In the genomic region with DNA sequence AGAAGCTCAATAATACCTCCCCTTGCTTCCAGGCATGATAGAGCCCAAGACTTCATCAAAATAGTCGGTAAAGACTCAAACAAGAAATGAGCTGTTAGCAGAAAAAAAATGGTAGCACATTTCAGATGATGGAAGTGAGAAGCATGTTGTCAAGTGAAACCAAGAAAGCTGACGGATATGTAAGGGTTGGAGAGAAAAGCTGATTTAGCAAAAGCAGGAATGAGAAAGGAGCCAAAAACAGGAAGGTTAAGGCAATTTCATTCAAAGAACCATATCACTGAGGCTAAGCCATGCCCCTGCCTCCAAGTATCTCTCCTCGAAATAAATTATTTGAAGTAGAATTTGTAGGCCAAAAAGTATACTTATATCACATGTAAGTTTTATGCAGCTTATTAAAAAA, we compare ENCODE assay signal across 22 cellular contexts.
DNase-seq lines count a peak whose midpoint lies in the region; ATAC-seq, FAIRE-seq and TF ChIP-seq lines count a peak whose summit lies in the region.
"Had no signal": no experiment of that assay in that cellular context is flagged by ENCODE, and none has a peak within 500 bp of the region (broad histone marks: within the 10 kb centered on the region; RNA-seq: fewer than 3 reads in every experiment).

No MANE protein-coding gene starts in this region.

- H2AK9ac ChIP-seq in IMR-90 (replicated peaks; ENCODE audit: low read depth, low read length, poor library complexity), result no peak overlapping the region

- no peak overlapping the region for H3K27ac Mint-ChIP-seq in astrocyte (ENCODE audit: unreplicated experiment)
- H3K27ac Mint-ChIP-seq: B cell; CD4-positive, alpha-beta T cell; CD8-positive, alpha-beta T cell had no signal

- 92% methylated on average over 3 of the region's 3 CpGs for WGBS in A549 (ENCODE audit: missing lambda C conversion rate)
- whole genome bisulfite sequencing in IMR-90 (ENCODE audit: extremely low coverage in 2 of 2, insufficient read length in 1 of 2), 2 experiments, result no CpG with 5 or more reads among the region's 3 CpGs
- WGBS in mesendoderm (ENCODE audit: extremely low coverage, insufficient coverage, low lambda C conversion rate), result no CpG with 5 or more reads among the region's 3 CpGs

- H3K27ac ChIP-seq in A549 (no peak overlapping the region), IMR-90 (ENCODE audit: insufficient read depth, low read length) (no peak overlapping the region), astrocyte (ENCODE audit: low read depth, low read length) (no peak overlapping the region), mesendoderm (ENCODE audit: low read depth, low read length) (no peak overlapping the region)
- H3K27ac ChIP-seq: BLaER1 treated with 17β-estradiol and CSF1 and Interleukin-3, amounts not matched to agents 10 nM and 100 nM; C4-2B had no signal

- no peak overlapping the region for H3K23ac ChIP-seq in IMR-90 (ENCODE audit: low read depth, low read length)
- peak overlapping the region; percentile 69 for H3K23ac ChIP-seq in mesendoderm (ENCODE audit: low read length)

- no peaks in the 10 kb centered on the region for H3K27me3 Mint-ChIP-seq in astrocyte (ENCODE audit: low read depth, unreplicated experiment)
- H3K27me3 Mint-ChIP-seq: B cell; CD4-positive, alpha-beta T cell had no signal

- H4K8ac ChIP-seq in IMR-90 (ENCODE audit: low read depth in 2 of 2, low read length in 2 of 2), result no peak overlapping the region
- H4K8ac ChIP-seq in mesendoderm (ENCODE audit: low read depth, low read length), result no peak overlapping the region

- H3K79me2 ChIP-seq in astrocyte (ENCODE audit: insufficient read depth, low read length) (no peaks in the 10 kb centered on the region), mesendoderm (ENCODE audit: control insufficient read depth, insufficient read depth, low read length) (no peaks in the 10 kb centered on the region)

- H3K14ac ChIP-seq in IMR-90 (replicated peaks; ENCODE audit: low read depth, low read length), result 0 out of 2 replicates have a peak overlapping the region, but pooled peaks have one; percentile 45

- no TSS peak for BruUV-seq in IMR-90 (replicated peaks; lab: Mats Ljungman, UMichigan)

- H3K9ac ChIP-seq in IMR-90 (ENCODE audit: low read depth, low read length) (no peak overlapping the region), astrocyte (ENCODE audit: low read length) (no peak overlapping the region), mesendoderm (ENCODE audit: low read length) (no peak overlapping the region)
- H3K9ac ChIP-seq: BLaER1 treated with 17β-estradiol and CSF1 and Interleukin-3, amounts not matched to agents 10 nM and 100 nM had no signal

- H3K9me3 Mint-ChIP-seq in astrocyte (ENCODE audit: unreplicated experiment), result peaks cover 3% of the 10 kb centered on the region

- H4K5ac ChIP-seq in IMR-90 (ENCODE audit: low read depth, low read length) (no peak overlapping the region), mesendoderm (ENCODE audit: low read length) (no peak overlapping the region)

- in situ Hi-C loops in IMR-90 (cut with MboI; ENCODE audit: low sequenced_read_pairs), result no loop called here

- no peak overlapping the region for H3K56ac ChIP-seq in IMR-90 (ENCODE audit: extremely low read depth, insufficient read depth, low read length)
- H3K56ac ChIP-seq in mesendoderm (ENCODE audit: low read length), result no peak overlapping the region

- H3K9me1 ChIP-seq in IMR-90 (ENCODE audit: insufficient read depth, low read length), result peaks cover 2% of the 10 kb centered on the region; the same call in 1 of the 2 replicates

- H2BK20ac ChIP-seq in IMR-90 (ENCODE audit: low read depth, low read length), result no peak overlapping the region

- no peak overlapping the region for H3K4me3 Mint-ChIP-seq in astrocyte (ENCODE audit: unreplicated experiment)
- H3K4me3 Mint-ChIP-seq: B cell; CD4-positive, alpha-beta T cell; CD8-positive, alpha-beta T cell had no signal

- POLR2A ChIA-PET in A549 (lab: Yijun Ruan, JAX), result no interaction called here
- POLR2A ChIA-PET in IMR-90 (lab: Charles Lee; ENCODE audit: unreplicated experiment), result interaction anchor here (0.6 kb wide), 1 partner anchor 809 kb away, joined by 3 read pairs; no protein-coding TSS in a partner anchor

- dilution Hi-C loops in IMR-90 (cut with HindIII; ENCODE audit: low sequenced_read_pairs, unreplicated experiment), result no loop called here

- H2BK120ac ChIP-seq in IMR-90 (ENCODE audit: low read depth, low read length), result no peak overlapping the region
- no peak overlapping the region for H2BK120ac ChIP-seq in mesendoderm (ENCODE audit: low read depth, low read length)

- no peak for ATAC-seq in A549
- no peak for ATAC-seq in IMR-90 (ENCODE audit: low read depth)
- ATAC-seq: CD8-positive, alpha-beta T cell had no signal

- H3K9me3 ChIP-seq in A549 (0 out of 3 replicates have a peak, but pooled peaks cover 2% of the 10 kb centered on the region), IMR-90 (ENCODE audit: control insufficient read depth, insufficient read depth, low read length) (peaks cover 2% of the 10 kb centered on the region), astrocyte (ENCODE audit: insufficient read depth, low read depth, low read length) (no peaks in the 10 kb centered on the region)
- H3K9me3 ChIP-seq: Caco-2 had no signal

- no peak for FAIRE-seq in A549 (lab: Jason Lieb, UNC)
- peak; percentile 29 for FAIRE-seq in astrocyte (lab: Jason Lieb, UNC)
- FAIRE-seq: A204.1, G401.6, GM12891, GM19239 had no signal

- H3K36me3 ChIP-seq in IMR-90 (ENCODE audit: control insufficient read depth, insufficient read depth, low read length) (0 out of 2 replicates have a peak, but pooled peaks cover 1% of the 10 kb centered on the region), astrocyte (ENCODE audit: insufficient read depth, low read length) (no peaks in the 10 kb centered on the region), mesendoderm (ENCODE audit: control insufficient read depth, insufficient read depth, low read length) (no peaks in the 10 kb centered on the region)

- H4K20me1 ChIP-seq in IMR-90 (ENCODE audit: insufficient read depth, low read length) (no peaks in the 10 kb centered on the region), astrocyte (ENCODE audit: insufficient read depth, low read length) (peaks cover 4% of the 10 kb centered on the region)
- H4K20me1 ChIP-seq: BLaER1 treated with 17β-estradiol and CSF1 and Interleukin-3, amounts not matched to agents 10 nM and 100 nM had no signal

- H3K27me3 ChIP-seq in IMR-90 (ENCODE audit: control insufficient read depth, insufficient read depth, low read length) (no peaks in the 10 kb centered on the region), astrocyte (ENCODE audit: insufficient read depth, low read length) (no peaks in the 10 kb centered on the region), mesendoderm (ENCODE audit: insufficient read depth, low read length, poor library complexity) (no peaks in the 10 kb centered on the region)
- H3K27me3 ChIP-seq: BLaER1 treated with 17β-estradiol and CSF1 and Interleukin-3, amounts not matched to agents 10 nM and 100 nM had no signal

- H3K4me1 ChIP-seq in A549 (peaks cover 20% of the 10 kb centered on the region), IMR-90 (ENCODE audit: control insufficient read depth, insufficient read depth, low read length) (peaks cover 4% of the 10 kb centered on the region), astrocyte (ENCODE audit: insufficient read depth, low read length) (no peaks in the 10 kb centered on the region), mesendoderm (ENCODE audit: control insufficient read depth, low read depth, low read length) (no peaks in the 10 kb centered on the region)
- H3K4me1 ChIP-seq: BLaER1 treated with 17β-estradiol and CSF1 and Interleukin-3, amounts not matched to agents 10 nM and 100 nM had no signal

- TF ChIP-seq EP300 in A549 (IDR thresholded peaks at IDR 0.05), result no peak

- H2BK15ac ChIP-seq in IMR-90 (ENCODE audit: low read depth, low read length), result no peak overlapping the region
- no peak overlapping the region for H2BK15ac ChIP-seq in mesendoderm (replicated peaks; ENCODE audit: low read depth)

- H3K79me1 ChIP-seq in IMR-90 (ENCODE audit: low read depth in 1 of 2, low read length in 2 of 2), result peaks cover 3 to 11% of the 10 kb centered on the region in 2 experiments; a peak in 3 of 4 replicates
- no peaks in the 10 kb centered on the region for H3K79me1 ChIP-seq in mesendoderm (ENCODE audit: low read length)

- H2AFZ ChIP-seq in IMR-90 (replicated peaks; ENCODE audit: low read length, poor library complexity), result no peak overlapping the region
- H2AFZ ChIP-seq in astrocyte (ENCODE audit: low read depth, low read length), result no peak overlapping the region

- TF ChIP-seq RAD21 in A549 (conservative IDR thresholded peaks at IDR 0.05 in 1 of 2, IDR thresholded peaks at IDR 0.05 in 1 of 2), result no peak
- no peak for TF ChIP-seq RAD21 in IMR-90 (IDR thresholded peaks at IDR 0.05; ENCODE audit: low read length)

- TF ChIP-seq POLR2A in A549 (IDR thresholded peaks at IDR 0.05; ENCODE audit: low read length), result no peak
- TF ChIP-seq POLR2A in IMR-90 (IDR thresholded peaks at IDR 0.05; ENCODE audit: low read depth, low read length), result no peak

- H2AK5ac ChIP-seq in IMR-90 (ENCODE audit: low read depth, low read length) (no peak overlapping the region), mesendoderm (ENCODE audit: low read length) (no peak overlapping the region)

- CTCF ChIA-PET in A549 (lab: Yijun Ruan, JAX) (no interaction called here), IMR-90 (lab: Yijun Ruan, JAX) (no interaction called here)

- intact Hi-C loops in IMR-90 (cut with micrococcal nuclease), result no loop called here

- no peak overlapping the region; the same call in 1 of the 2 replicates for H3K18ac ChIP-seq in IMR-90 (ENCODE audit: low read depth, low read length)
- no peak overlapping the region for H3K18ac ChIP-seq in mesendoderm (ENCODE audit: low read length)

- no peak overlapping the region for H2BK5ac ChIP-seq in IMR-90 (ENCODE audit: low read depth, low read length, poor library complexity, severe bottlenecking)
- no peak overlapping the region for H2BK5ac ChIP-seq in mesendoderm (ENCODE audit: low read length)

- H3K36me3 Mint-ChIP-seq in astrocyte (ENCODE audit: low read depth, unreplicated experiment), result peaks cover 6% of the 10 kb centered on the region

- H3K4ac ChIP-seq in IMR-90 (ENCODE audit: low read depth, low read length) (no peak overlapping the region), mesendoderm (ENCODE audit: low read depth, low read length) (no peak overlapping the region)

- no peak for DNase-seq in A549 (ENCODE audit: low read depth in 1 of 2, low spot score in 1 of 2)
- DNase-seq in IMR-90, result no peak
- DNase-seq in astrocyte (ENCODE audit: low read depth), result no peak
- DNase-seq in mesendoderm, result no peak
- no peak for DNase-seq in amniotic stem cell (lab: John Stamatoyannopoulos, UW)
- DNase-seq in activated CD4-positive, alpha-beta T cell treated with anti-CD3 and anti-CD28 coated beads for 4 hours, result no peak
- DNase-seq in UCSD-AML1 (lab: John Stamatoyannopoulos, UW; ENCODE audit: unreplicated experiment), result no peak
- DNase-seq: 8988T; AML-193; Caco-2; Calu3; CD4-positive, alpha-beta T cell; CD8-positive, alpha-beta T cell; DMS79 treated with DMSO at 0.1 percent for 48 hours; GF-D8 had no signal

- TF ChIP-seq CTCF in A549 (IDR thresholded peaks at IDR 0.05) (no peak), IMR-90 (conservative IDR thresholded peaks at IDR 0.05; ENCODE audit: low read depth, low read length) (no peak), astrocyte (IDR thresholded peaks at IDR 0.05; ENCODE audit: insufficient read depth, low read depth, low read length) (no peak)

- H4K91ac ChIP-seq in IMR-90 (ENCODE audit: insufficient read depth, low read depth, low read length), result no peak overlapping the region

- no peak overlapping the region for H3K4me3 ChIP-seq in A549
- no peak overlapping the region for H3K4me3 ChIP-seq in IMR-90 (ENCODE audit: insufficient read depth, low read depth, low read length)
- H3K4me3 ChIP-seq in astrocyte (ENCODE audit: insufficient read depth, low read depth, low read length), result no peak overlapping the region
- no peak overlapping the region for H3K4me3 ChIP-seq in mesendoderm (ENCODE audit: low read length)
- H3K4me3 ChIP-seq: BLaER1 treated with 17β-estradiol and CSF1 and Interleukin-3, amounts not matched to agents 10 nM and 100 nM had no signal

- H3K4me1 Mint-ChIP-seq in astrocyte (ENCODE audit: low read depth, unreplicated experiment), result peaks cover 4% of the 10 kb centered on the region
- H3K4me1 Mint-ChIP-seq: B cell had no signal

- H3K4me2 ChIP-seq in A549 (no peak overlapping the region), IMR-90 (ENCODE audit: low read depth, low read length) (no peak overlapping the region), astrocyte (ENCODE audit: low read length) (no peak overlapping the region), mesendoderm (ENCODE audit: low read length) (no peak overlapping the region)
- H3K4me2 ChIP-seq: BLaER1 treated with 17β-estradiol and CSF1 and Interleukin-3, amounts not matched to agents 10 nM and 100 nM had no signal
